In the genomic region with DNA sequence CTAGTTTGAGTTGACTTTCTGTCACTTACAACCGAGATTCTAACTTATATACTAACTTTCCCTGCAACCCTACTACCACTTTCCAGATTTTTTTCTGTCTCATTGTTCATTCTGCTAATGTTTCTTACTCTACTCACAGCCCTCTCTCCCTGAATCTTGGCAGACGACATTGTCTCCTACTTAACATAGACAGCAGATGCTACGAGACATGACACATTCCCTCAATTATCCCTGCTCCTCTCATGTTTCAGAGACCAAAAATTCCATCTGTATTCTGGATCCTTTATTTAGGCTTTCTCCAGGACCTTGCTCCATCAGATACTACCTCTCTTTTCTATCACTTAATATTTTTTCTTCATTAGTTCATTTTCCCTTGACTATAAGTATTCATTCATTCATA, we compare ENCODE assay signal across 21 cellular contexts.
"Had no signal": no experiment of that assay in that cellular context is flagged by ENCODE, and none has a peak within 500 bp of the region (broad histone marks: within the 10 kb centered on the region; RNA-seq: fewer than 3 reads in every experiment).

No MANE protein-coding gene starts in this region.

- H3K9me3 ChIP-seq: ovary, suprapubic skin, tibial artery, upper lobe of left lung, uterus had no signal

- H3K36me3 ChIP-seq: neural progenitor cell, ovary, suprapubic skin, tibial artery, upper lobe of left lung, uterus had no signal

- H3K4me3 ChIP-seq: coronary artery, hepatocyte, neural progenitor cell, ovary, smooth muscle cell, suprapubic skin, tibial artery, upper lobe of left lung, uterus had no signal

- ATAC-seq: natural killer cell treated with Interleukin-12 subunit alpha and Interleukin-12 subunit beta and Interleukin-15 and Interleukin-18, amount 100 ng/mL, for 72 hours; right cardiac atrium had no signal

- H3K27ac ChIP-seq: coronary artery, hepatocyte, neural progenitor cell, ovary, suprapubic skin, tibial artery, upper lobe of left lung, uterus had no signal

- DNase-seq: effector CD4-positive, alpha-beta T cell; endodermal cell; erythroblast; foreskin melanocyte; head of caudate nucleus; kidney glomerular epithelial cell; midbrain; nucleus accumbens; ovary; right cardiac atrium; stimulated activated CD4-positive, alpha-beta T cell treated with anti-CD3 and anti-CD28 coated beads, Interleukin-2, amount 100 ng/mL, for 48 hours; stimulated activated naive CD4-positive, alpha-beta T cell treated with Interleukin-2 at 50 U/mL for 16 hours; tibial artery; upper lobe of left lung; uterus had no signal

- H3K4me1 ChIP-seq: neural progenitor cell, suprapubic skin, tibial artery, upper lobe of left lung, uterus had no signal

- H3K27me3 ChIP-seq: hepatocyte, neural progenitor cell, ovary, suprapubic skin, tibial artery, upper lobe of left lung, uterus had no signal
